24 cellular contexts compared by ENCODE assay signal in genomic region chr10:29584436-29584835, GRCh38. TPM values are rescaled to one million over a fixed set of nuclear protein-coding genes. Genes with fewer than 3 reads are reported as not detected.
DNase-seq lines count a peak whose midpoint lies in the region; ATAC-seq and TF ChIP-seq lines count a peak whose summit lies in the region.
"Had no signal": no experiment of that assay in that cellular context is flagged by ENCODE, and none has a peak within 500 bp of the region (broad histone marks: within the 10 kb centered on the region; RNA-seq: fewer than 3 reads in every experiment).

No MANE protein-coding gene starts in this region.

- no peak for TF ChIP-seq CTCF in hepatocyte (IDR thresholded peaks at IDR 0.05; ENCODE audit: poor library complexity)

- DNase-seq in right cardiac atrium = peak in 1 of 3 donors; percentile 44
- DNase-seq in cardiac septum (ENCODE audit: low spot score) = no peak
- DNase-seq in neuronal stem cell (ENCODE audit: low spot score) = no peak
- no peak for DNase-seq in stimulated activated CD4-positive, alpha-beta T cell treated with anti-CD3 and anti-CD28 coated beads, Interleukin-15, amount 100 ng/mL, for 24 hours
- no peak for DNase-seq in activated CD8-positive, alpha-beta memory T cell treated with anti-CD3 and anti-CD28 coated beads, Interleukin-2, amount 50 U/mL, for 4 hours
- no peak for DNase-seq in hepatocyte (ENCODE audit: low spot score)
- DNase-seq: AML-193; CD4-positive, alpha-beta T cell; H9; Kasumi-1; NCI-H1092 treated with DMSO at 0.1 percent for 48 hours; NCI-H1436; NCI-H187; NCI-H2081 treated with DMSO at 0.1 percent for 48 hours; NCI-H2171; NCI-H510A; NCI-H69; RPMI8226; SHP77 treated with DMSO at 0.1 percent for 48 hours had no signal

- H3K36me3 ChIP-seq in neuronal stem cell (replicated peaks in 1 of 2; ENCODE audit: control insufficient read depth in 2 of 2, insufficient read depth in 2 of 2, low read length in 2 of 2) = peaks cover 0 to 1% of the 10 kb centered on the region in 2 donors
- H3K36me3 ChIP-seq in skeletal muscle tissue (ENCODE audit: control insufficient read depth in 3 of 3, insufficient read depth in 3 of 3, low read length in 3 of 3) = peaks cover 4 to 6% (median 5%) of the 10 kb centered on the region in 3 donors
- H3K36me3 ChIP-seq in hepatocyte (replicated peaks; ENCODE audit: insufficient read depth, low read depth) = no peaks in the 10 kb centered on the region

- no peaks in the 10 kb centered on the region for H3K9me2 ChIP-seq in hepatocyte (replicated peaks; ENCODE audit: insufficient read depth)

- no peak overlapping the region for H4K8ac ChIP-seq in neuronal stem cell (ENCODE audit: low read depth, low read length)

- H3K27ac ChIP-seq in right cardiac atrium (ENCODE audit: low read length) = peak overlapping the region; percentile 45
- no peak overlapping the region for H3K27ac ChIP-seq in neuronal stem cell (replicated peaks; ENCODE audit: low read length)
- H3K27ac ChIP-seq in skeletal muscle tissue (ENCODE audit: low read depth, low read length) = peak overlapping the region; percentile 90
- no peak overlapping the region for H3K27ac ChIP-seq in hepatocyte
- H3K27ac ChIP-seq: BLaER1 treated with 17β-estradiol and CSF1 and Interleukin-3, amounts not matched to agents 10 nM and 100 nM had no signal

- peaks cover 5% of the 10 kb centered on the region for H3K4me1 ChIP-seq in right cardiac atrium (ENCODE audit: control insufficient read depth, insufficient read depth, low read length)
- H3K4me1 ChIP-seq in neuronal stem cell (ENCODE audit: control insufficient read depth in 2 of 2, insufficient read depth in 1 of 2, low read depth in 1 of 2, low read length in 2 of 2) = peaks cover 16 to 30% of the 10 kb centered on the region in 2 donors
- peaks cover 50 to 84% (median 78%) of the 10 kb centered on the region in 3 donors for H3K4me1 ChIP-seq in skeletal muscle tissue (ENCODE audit: control insufficient read depth in 3 of 3, insufficient read depth in 3 of 3, low read length in 3 of 3)
- H3K4me1 ChIP-seq in hepatocyte (ENCODE audit: insufficient read depth) = peaks cover 10% of the 10 kb centered on the region

- no peak overlapping the region for H2BK12ac ChIP-seq in neuronal stem cell (ENCODE audit: low read length)

- no peak for ATAC-seq in right cardiac atrium
- ATAC-seq: GM23338, HepG2, K562 had no signal

- peak overlapping the region; percentile 32 for H3K9ac ChIP-seq in neuronal stem cell (ENCODE audit: low read depth, low read length, poor library complexity)
- peak overlapping the region in 2 of 3 donors; percentile 38 to 68 for H3K9ac ChIP-seq in skeletal muscle tissue (ENCODE audit: low read depth in 1 of 3, low read length in 3 of 3)
- H3K9ac ChIP-seq: BLaER1 treated with 17β-estradiol and CSF1 and Interleukin-3, amounts not matched to agents 10 nM and 100 nM had no signal

- peaks cover 41% of the 10 kb centered on the region for H3K79me2 ChIP-seq in hepatocyte

- WGBS in right cardiac atrium = 83% methylated on average over 14 of the region's 14 CpGs
- no CpG with 5 or more reads among the region's 14 CpGs for WGBS in neuronal stem cell (ENCODE audit: extremely low coverage in 2 of 2, insufficient read length in 2 of 2, insufficient replicate concordance in 1 of 2), 2 donors
- WGBS in hepatocyte (ENCODE audit: low lambda C conversion rate, missing lambda C conversion rate) = 95% methylated on average over 14 of the region's 14 CpGs

- H3K14ac ChIP-seq in neuronal stem cell (ENCODE audit: low read length) = no peak overlapping the region

- peaks cover 13% of the 10 kb centered on the region for H3K79me1 ChIP-seq in neuronal stem cell (ENCODE audit: low read depth, low read length)

- intact Hi-C loops in right cardiac atrium (cut with DNase I) = loop anchor here in 1 of 4 donors (10.0 kb wide), 1 partner anchor 60 kb away; no protein-coding TSS in a partner anchor
- intact Hi-C loops in cardiac septum (cut with DNase I) = no loop called here

- no peak overlapping the region for H2AK5ac ChIP-seq in neuronal stem cell (ENCODE audit: low read depth, low read length)

- H3K18ac ChIP-seq in neuronal stem cell (ENCODE audit: low read length) = no peak overlapping the region

- H3K23ac ChIP-seq in neuronal stem cell (ENCODE audit: low read depth, low read length, poor library complexity) = no peak overlapping the region

- no peak overlapping the region for H2BK120ac ChIP-seq in neuronal stem cell (ENCODE audit: low read depth, low read length)

- H2BK15ac ChIP-seq in neuronal stem cell (ENCODE audit: low read length) = no peak overlapping the region

- no peak overlapping the region for H2AFZ ChIP-seq in neuronal stem cell (ENCODE audit: low read length)
- H2AFZ ChIP-seq in hepatocyte = no peak overlapping the region
- H2AFZ ChIP-seq: GM23338 had no signal

- H3K27me3 ChIP-seq in right cardiac atrium (ENCODE audit: control insufficient read depth, insufficient read depth) (no peaks in the 10 kb centered on the region), neuronal stem cell (ENCODE audit: control insufficient read depth in 3 of 3, insufficient read depth in 3 of 3, low read depth in 1 of 3, low read length in 3 of 3) (no peaks in the 10 kb centered on the region), skeletal muscle tissue (ENCODE audit: control insufficient read depth in 3 of 3, insufficient read depth in 3 of 3, low read length in 3 of 3) (no peaks in the 10 kb centered on the region), hepatocyte (no peaks in the 10 kb centered on the region)
- H3K27me3 ChIP-seq: BLaER1 treated with 17β-estradiol and CSF1 and Interleukin-3, amounts not matched to agents 10 nM and 100 nM had no signal

- no peaks in the 10 kb centered on the region for H3K9me3 ChIP-seq in right cardiac atrium (ENCODE audit: control insufficient read depth, low read length)
- no peaks in the 10 kb centered on the region for H3K9me3 ChIP-seq in neuronal stem cell (replicated peaks in 1 of 2; ENCODE audit: control insufficient read depth in 2 of 2, insufficient read depth in 1 of 2, low read depth in 1 of 2, low read length in 2 of 2)
- H3K9me3 ChIP-seq in skeletal muscle tissue (ENCODE audit: control insufficient read depth in 3 of 3, low read length in 3 of 3) = no peaks in the 10 kb centered on the region
- H3K9me3 ChIP-seq in hepatocyte (ENCODE audit: low read depth) = no peaks in the 10 kb centered on the region

- H3K4me3 ChIP-seq in right cardiac atrium (ENCODE audit: low read length) (no peak overlapping the region), neuronal stem cell (ENCODE audit: low read length in 2 of 2) (no peak overlapping the region), skeletal muscle tissue (ENCODE audit: low read length in 3 of 3) (peak overlapping the region in 1 of 3 donors; percentile 43), hepatocyte (no peak overlapping the region)
- H3K4me3 ChIP-seq: BLaER1 treated with 17β-estradiol and CSF1 and Interleukin-3, amounts not matched to agents 10 nM and 100 nM; GM23338; K562 had no signal

- no peak overlapping the region for H2BK5ac ChIP-seq in neuronal stem cell (ENCODE audit: low read length)

- H3K4me2 ChIP-seq in neuronal stem cell (ENCODE audit: insufficient read depth, low read length, poor library complexity, severe bottlenecking) = no peak overlapping the region
- no peak overlapping the region for H3K4me2 ChIP-seq in hepatocyte
- H3K4me2 ChIP-seq: BLaER1 treated with 17β-estradiol and CSF1 and Interleukin-3, amounts not matched to agents 10 nM and 100 nM; GM23338 had no signal

- H4K91ac ChIP-seq in neuronal stem cell (ENCODE audit: low read depth, low read length, poor library complexity) = no peak overlapping the region

- no peak overlapping the region for H3K4ac ChIP-seq in neuronal stem cell (ENCODE audit: low read length)

- H4K20me1 ChIP-seq in hepatocyte (ENCODE audit: insufficient read depth, poor library complexity, severe bottlenecking) = no peaks in the 10 kb centered on the region

RNA-seq across cellular contexts. Expression of gene SVIL, which starts 50.3 kb away (rescaled TPM):
- total RNA-seq in right cardiac atrium (100 to 1,000 TPM; 254 to 374 (median 287) TPM), cardiac septum (518 TPM), skeletal muscle tissue (153 TPM), hepatocyte (24.3 and 24.4 TPM in 2 replicates)
- polyA plus RNA-seq in right cardiac atrium (106 TPM), hepatocyte (36.5 and 64.2 TPM in 2 replicates)
- 26.6 TPM for polyA plus RNA-seq in neuronal stem cell (2013, experiment 1 of 2)
- 28.1 TPM for polyA plus RNA-seq in neuronal stem cell (2013, experiment 2 of 2)

Comparison
In these comparisons a context has a peak if more than half of its experiments do, and no peak if none do; other contexts are left out.
1. H3K27ac ChIP-seq: peak in right cardiac atrium (single experiment) and skeletal muscle tissue (single experiment); none in neuronal stem cell (single experiment) and hepatocyte (single experiment).